Comparison of ENCODE assay signal across 23 cellular contexts in the genomic region with DNA sequence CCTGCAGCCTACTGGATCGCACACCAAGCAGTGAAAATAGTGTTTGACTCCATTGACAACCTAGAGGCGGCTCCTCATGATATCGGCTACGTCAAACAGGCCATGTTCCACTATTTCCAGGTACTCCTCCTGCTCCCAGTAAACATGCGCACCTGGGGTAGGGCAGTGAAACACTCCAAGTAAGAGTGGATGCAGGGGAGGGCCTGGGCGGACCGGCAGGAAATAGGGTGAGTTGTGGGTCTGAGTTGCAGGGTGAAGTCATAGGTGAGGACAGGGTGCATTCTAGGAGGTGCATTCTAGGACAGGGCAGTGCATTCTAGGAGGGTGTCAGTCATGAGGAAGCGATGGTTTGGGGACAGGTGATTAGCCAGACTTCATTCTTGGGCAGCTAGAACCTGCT. TPM values are rescaled to one million over a fixed set of nuclear protein-coding genes. Genes with fewer than 3 reads are reported as not detected.
DNase-seq lines count a peak whose midpoint lies in the region; ATAC-seq and TF ChIP-seq lines count a peak whose summit lies in the region.
"Had no signal": no experiment of that assay in that cellular context is flagged by ENCODE, and none has a peak within 500 bp of the region (broad histone marks: within the 10 kb centered on the region; RNA-seq: fewer than 3 reads in every experiment).

No MANE protein-coding gene starts in this region.

- no peaks in the 10 kb centered on the region for H3K9me3 Mint-ChIP-seq in stimulated activated naive CD8-positive, alpha-beta T cell treated with anti-CD3 and anti-CD28 coated beads, Interleukin-15, Interleukin-2, amounts not matched to agents 100 ng/mL and 50 ng/mL, for 24 hours
- no peaks in the 10 kb centered on the region for H3K9me3 Mint-ChIP-seq in stimulated activated naive CD8-positive, alpha-beta T cell treated with anti-CD3 and anti-CD28 coated beads, Interleukin-15, amount 100 ng/mL, for 72 hours
- no peaks in the 10 kb centered on the region for H3K9me3 Mint-ChIP-seq in activated naive CD8-positive, alpha-beta T cell (ENCODE audit: low read depth)
- no peaks in the 10 kb centered on the region for H3K9me3 Mint-ChIP-seq in Caco-2 (ENCODE audit: unreplicated experiment)
- H3K9me3 Mint-ChIP-seq: neural crest cell had no signal

- TF ChIP-seq POLR2A in adrenal gland (IDR thresholded peaks at IDR 0.05) = no peak

- H3K27ac ChIP-seq in adrenal gland = no peak overlapping the region
- H3K27ac ChIP-seq: psoas muscle, SK-N-MC had no signal

- no peak overlapping the region for H3K4me3 ChIP-seq in Caco-2 (ENCODE audit: low read depth, low read length)
- H3K4me3 ChIP-seq in adrenal gland = no peak overlapping the region
- H3K4me3 ChIP-seq: Peyer's patch, psoas muscle, SK-N-MC had no signal

- H3K27me3 ChIP-seq in Caco-2 (replicated peaks; ENCODE audit: control insufficient read depth, insufficient read depth, low read length) = no peaks in the 10 kb centered on the region
- H3K27me3 ChIP-seq in adrenal gland = no peaks in the 10 kb centered on the region
- H3K27me3 ChIP-seq: Peyer's patch had no signal

- no peak for TF ChIP-seq CTCF in Caco-2 (IDR thresholded peaks at IDR 0.05; ENCODE audit: insufficient read depth in 1 of 2, low read depth in 1 of 2, low read length in 1 of 2, severe bottlenecking in 1 of 2, unreplicated experiment in 1 of 2)
- TF ChIP-seq CTCF in adrenal gland (IDR thresholded peaks at IDR 0.05) = no peak

- POLR2A ChIA-PET in Caco-2 (lab: Charles Lee) = no interaction called here

- peak overlapping the region; percentile 51 for H3K27ac Mint-ChIP-seq in stimulated activated naive CD8-positive, alpha-beta T cell treated with anti-CD3 and anti-CD28 coated beads, Interleukin-15, Interleukin-2, amounts not matched to agents 100 ng/mL and 50 ng/mL, for 24 hours
- no peak overlapping the region for H3K27ac Mint-ChIP-seq in stimulated activated naive CD8-positive, alpha-beta T cell treated with anti-CD3 and anti-CD28 coated beads, Interleukin-15, amount 100 ng/mL, for 72 hours
- H3K27ac Mint-ChIP-seq in activated naive CD8-positive, alpha-beta T cell = peak overlapping the region; percentile 85
- H3K27ac Mint-ChIP-seq in Caco-2 (ENCODE audit: unreplicated experiment) = no peak overlapping the region

- H3K9me3 ChIP-seq in Caco-2 = no peaks in the 10 kb centered on the region
- no peaks in the 10 kb centered on the region for H3K9me3 ChIP-seq in adrenal gland (replicated peaks in 1 of 3)
- H3K9me3 ChIP-seq: Peyer's patch, psoas muscle had no signal

- H3K4me1 ChIP-seq in Caco-2 = no peaks in the 10 kb centered on the region
- H3K4me1 ChIP-seq in adrenal gland (replicated peaks in 1 of 2) = peaks cover 9 to 28% of the 10 kb centered on the region in 2 donors

- peaks cover 53% of the 10 kb centered on the region for H3K4me1 Mint-ChIP-seq in stimulated activated naive CD8-positive, alpha-beta T cell treated with anti-CD3 and anti-CD28 coated beads, Interleukin-15, Interleukin-2, amounts not matched to agents 100 ng/mL and 50 ng/mL, for 24 hours (ENCODE audit: low read depth)
- peaks cover 49% of the 10 kb centered on the region for H3K4me1 Mint-ChIP-seq in stimulated activated naive CD8-positive, alpha-beta T cell treated with anti-CD3 and anti-CD28 coated beads, Interleukin-15, amount 100 ng/mL, for 72 hours
- peaks cover 55% of the 10 kb centered on the region for H3K4me1 Mint-ChIP-seq in activated naive CD8-positive, alpha-beta T cell (ENCODE audit: low read depth)
- H3K4me1 Mint-ChIP-seq in Caco-2 (ENCODE audit: low read depth, unreplicated experiment) = peaks cover 10% of the 10 kb centered on the region

- ATAC-seq in stimulated activated naive CD8-positive, alpha-beta T cell treated with anti-CD3 and anti-CD28 coated beads, Interleukin-15, amount 100 ng/mL, for 72 hours = no peak
- ATAC-seq in GM21367 (IDR thresholded peaks at IDR 0.05; ENCODE audit: unreplicated experiment) = no peak
- ATAC-seq: psoas muscle had no signal

- no peak for DNase-seq in stimulated activated naive CD8-positive, alpha-beta T cell treated with anti-CD3 and anti-CD28 coated beads, Interleukin-15, amount 100 ng/mL, for 72 hours
- DNase-seq in islet precursor cell (peak; percentile 29), Caco-2 (no peak), SK-N-DZ (ENCODE audit: low spot score) (no peak), adrenal gland (no peak)
- DNase-seq: activated CD4-positive, CD25-positive, alpha-beta regulatory T cell treated with anti-CD3 and anti-CD28 coated beads, Interleukin-2, amount 50 U/mL, for 72 hours; activated CD8-positive, alpha-beta memory T cell treated with anti-CD3 and anti-CD28 coated beads, Interleukin-2, amount 50 U/mL, for 4 hours; erythroblast; midbrain; NCI-H1092; NCI-H2029 treated with DMSO at 0.1 percent for 48 hours; NCI-H446 treated with DMSO at 0.1 percent for 48 hours; Peyer's patch; psoas muscle; small intestine; stimulated activated CD4-positive, alpha-beta T cell treated with anti-CD3 and anti-CD28 coated beads, Interleukin-4, amount 100 ng/mL, for 24 hours; substantia nigra; T1000 had no signal

- H3K27me3 Mint-ChIP-seq in stimulated activated naive CD8-positive, alpha-beta T cell treated with anti-CD3 and anti-CD28 coated beads, Interleukin-15, Interleukin-2, amounts not matched to agents 100 ng/mL and 50 ng/mL, for 24 hours = no peaks in the 10 kb centered on the region
- H3K27me3 Mint-ChIP-seq in stimulated activated naive CD8-positive, alpha-beta T cell treated with anti-CD3 and anti-CD28 coated beads, Interleukin-15, amount 100 ng/mL, for 72 hours = no peaks in the 10 kb centered on the region
- H3K27me3 Mint-ChIP-seq in activated naive CD8-positive, alpha-beta T cell = no peaks in the 10 kb centered on the region
- H3K27me3 Mint-ChIP-seq in Caco-2 (ENCODE audit: insufficient read depth, unreplicated experiment) = no peaks in the 10 kb centered on the region

- no peaks in the 10 kb centered on the region; the same call in 1 of the 2 replicates for H3K36me3 ChIP-seq in Caco-2 (ENCODE audit: control insufficient read depth, insufficient read depth, low read length)
- peaks cover 0 to 51% of the 10 kb centered on the region in 2 donors for H3K36me3 ChIP-seq in adrenal gland (replicated peaks in 1 of 2)

- no peak overlapping the region for H3K4me3 Mint-ChIP-seq in stimulated activated naive CD8-positive, alpha-beta T cell treated with anti-CD3 and anti-CD28 coated beads, Interleukin-15, Interleukin-2, amounts not matched to agents 100 ng/mL and 50 ng/mL, for 24 hours
- H3K4me3 Mint-ChIP-seq in stimulated activated naive CD8-positive, alpha-beta T cell treated with anti-CD3 and anti-CD28 coated beads, Interleukin-15, amount 100 ng/mL, for 72 hours = no peak overlapping the region
- peak overlapping the region; percentile 41 for H3K4me3 Mint-ChIP-seq in activated naive CD8-positive, alpha-beta T cell
- no peak overlapping the region for H3K4me3 Mint-ChIP-seq in Caco-2 (ENCODE audit: unreplicated experiment)

- CTCF ChIA-PET in Caco-2 (lab: Charles Lee) = no interaction called here

- no TSS peak for BruUV-seq in Caco-2 (replicated peaks; lab: Mats Ljungman, UMichigan)

- peaks cover 32% of the 10 kb centered on the region for H3K36me3 Mint-ChIP-seq in stimulated activated naive CD8-positive, alpha-beta T cell treated with anti-CD3 and anti-CD28 coated beads, Interleukin-15, Interleukin-2, amounts not matched to agents 100 ng/mL and 50 ng/mL, for 24 hours (ENCODE audit: low read depth)
- peaks cover 9% of the 10 kb centered on the region for H3K36me3 Mint-ChIP-seq in activated naive CD8-positive, alpha-beta T cell
- H3K36me3 Mint-ChIP-seq in Caco-2 (ENCODE audit: insufficient read depth, unreplicated experiment) = peaks cover 46% of the 10 kb centered on the region

- intact Hi-C loops in Caco-2 (cut with micrococcal nuclease; ENCODE audit: unreplicated experiment) = no loop called here
- intact Hi-C loops in adrenal gland (cut with DNase I) = no loop called here

- WGBS in adrenal gland, 4 donors = 83 to 96% (median 92%) methylated on average over 8 of the region's 8 CpGs

RNA-seq across cellular contexts. Expression of gene NAGK, which starts 5.0 kb away (rescaled TPM):
- total RNA-seq in Caco-2 (2022) (87.6 and 101 TPM in 2 replicates), adrenal gland (100 to 1,000 TPM in 3 of 8 donors, 10 to 100 TPM in 5; 56.8 to 144 (median 85.1) TPM)
- 20.2 and 24.3 TPM in 2 replicates for polyA plus RNA-seq in SK-N-DZ (2014; cell fraction: cytosol; rRNA removed)
- 96.2 and 120 TPM in 2 replicates for polyA plus RNA-seq in SK-N-DZ (2014; cell fraction: nucleus; rRNA removed)
- 100 to 1,000 TPM in 2 of 3 donors, 10 to 100 TPM in 1; 71.7 to 262 (median 203) TPM for polyA plus RNA-seq in adrenal gland

RNA-seq across cellular contexts. Expression of gene MCEE, which starts 56.6 kb away (rescaled TPM):
- 13.7 and 15.6 TPM in 2 replicates for total RNA-seq in Caco-2 (2022)
- 17.0 and 20.7 TPM in 2 replicates for polyA plus RNA-seq in SK-N-DZ (2014; cell fraction: cytosol; rRNA removed)
- polyA plus RNA-seq in SK-N-DZ (2014; cell fraction: nucleus; rRNA removed) = 24.5 and 29.6 TPM in 2 replicates
- 10 to 100 TPM; 20.1 to 44.8 (median 31.5) TPM for total RNA-seq in adrenal gland
- 10 to 100 TPM; 24.7 to 50.7 (median 26.8) TPM for polyA plus RNA-seq in adrenal gland

RNA-seq across cellular contexts. Expression of gene MPHOSPH10, which starts 57.0 kb away (rescaled TPM):
- 53.2 and 57.8 TPM in 2 replicates for total RNA-seq in Caco-2 (2022)
- polyA plus RNA-seq in SK-N-DZ (2014; cell fraction: cytosol; rRNA removed) = 25.1 and 33.5 TPM in 2 replicates
- polyA plus RNA-seq in SK-N-DZ (2014; cell fraction: nucleus; rRNA removed) = 28.4 and 31.3 TPM in 2 replicates
- 10 to 100 TPM in 7 of 8 donors, 1 to 10 TPM in 1; 9.4 to 36.8 (median 21.3) TPM for total RNA-seq in adrenal gland
- polyA plus RNA-seq in adrenal gland = 10 to 100 TPM; 29.0 to 62.1 (median 44.9) TPM

Comparison
In these comparisons a context has a peak if more than half of its experiments do, and no peak if none do; other contexts are left out.
1. H3K27ac Mint-ChIP-seq: peak in stimulated activated naive CD8-positive, alpha-beta T cell treated with anti-CD3 and anti-CD28 coated beads, Interleukin-15, Interleukin-2, amounts not matched to agents 100 ng/mL and 50 ng/mL, for 24 hours (single experiment) and activated naive CD8-positive, alpha-beta T cell (single experiment); none in stimulated activated naive CD8-positive, alpha-beta T cell treated with anti-CD3 and anti-CD28 coated beads, Interleukin-15, amount 100 ng/mL, for 72 hours (0 of 2) and Caco-2 (single experiment).